Comparison of ENCODE assay signal across 1 cellular context in genomic region chr10:601356-601963, GRCh38.
TF ChIP-seq lines count a peak whose summit lies in the region.

No MANE protein-coding gene starts in this region.

TF ChIP-seq in IMR-90, 13 proteins besides CTCF, POLR2A, EP300 and RAD21:
- no peak for TF ChIP-seq MAFK (IDR thresholded peaks at IDR 0.05; ENCODE audit: low read depth, low read length)
